18 cellular contexts compared by ENCODE assay signal in the genomic region with DNA sequence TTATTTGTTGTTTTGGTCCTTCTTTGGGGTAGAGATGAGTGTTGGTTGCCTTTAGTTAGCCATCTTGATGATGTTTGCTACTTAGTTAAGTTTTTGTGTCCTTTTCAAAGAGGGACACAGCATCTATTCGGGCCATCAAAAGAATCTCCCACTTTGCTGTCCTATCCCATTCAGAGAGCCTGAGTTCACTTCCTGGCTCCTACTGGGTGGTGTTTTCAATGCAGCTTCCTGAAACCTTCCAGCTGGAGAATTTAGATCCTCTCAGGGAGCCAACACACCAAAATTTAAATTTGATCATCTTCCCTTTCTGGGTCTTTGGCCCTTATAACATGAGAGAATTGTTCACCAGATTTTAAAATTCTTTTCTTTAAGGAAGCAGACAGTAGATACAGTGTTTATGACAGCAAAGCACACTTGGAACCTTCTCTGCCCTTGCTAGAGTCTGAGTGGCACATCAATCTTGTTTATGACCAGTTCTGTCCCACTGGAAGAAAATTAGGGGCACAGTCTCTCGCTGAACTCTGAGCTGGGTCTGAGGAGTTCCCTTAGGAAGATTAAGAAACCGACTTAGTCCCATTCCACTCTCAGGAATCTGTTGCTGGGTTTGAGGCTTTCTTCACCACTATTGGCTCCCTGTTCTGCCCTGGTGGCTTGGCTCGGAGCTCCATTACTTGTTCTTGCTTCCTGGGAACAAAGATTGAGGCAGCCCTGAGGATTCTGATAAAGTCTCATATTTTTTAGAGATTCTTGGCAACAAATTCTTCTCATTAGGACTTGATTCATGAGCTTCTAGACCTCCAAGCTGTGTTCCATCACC.
A peak's percentile ranks its signal among the peaks of the same experiment; 100 is the strongest.
DNase-seq lines count a peak whose midpoint lies in the region; ATAC-seq and TF ChIP-seq lines count a peak whose summit lies in the region.
"Had no signal": no experiment of that assay in that cellular context is flagged by ENCODE, and none has a peak within 500 bp of the region (broad histone marks: within the 10 kb centered on the region; RNA-seq: fewer than 3 reads in every experiment).

No MANE protein-coding gene starts in this region.

- no peak overlapping the region for H3K4me3 Mint-ChIP-seq in dendritic cell treated with granulocyte-macrophage colony-stimulating factor and Interleukin-4, amounts not matched to agents 40 ng/mL and 50 ng/mL, for 4 days
- H3K4me3 Mint-ChIP-seq: activated CD4-positive, alpha-beta T cell treated with anti-CD3 and anti-CD28 coated beads for 36 hours; activated CD8-positive, alpha-beta memory T cell treated with anti-CD3 and anti-CD28 coated beads, Interleukin-2, amount 10 ng/mL, durations not matched to agents 7 days and 5 days; activated T-helper 17 cell treated with anti-CD3 and anti-CD28 coated beads, Interleukin-2, amount 50 U/mL, for 72 hours had no signal

- TF ChIP-seq CTCF in omental fat pad (IDR thresholded peaks at IDR 0.05) (no peak), vagina (IDR thresholded peaks at IDR 0.05) (no peak)

- peaks cover 12% of the 10 kb centered on the region for H3K36me3 Mint-ChIP-seq in dendritic cell treated with granulocyte-macrophage colony-stimulating factor and Interleukin-4, amounts not matched to agents 40 ng/mL and 50 ng/mL, for 4 days (ENCODE audit: low read depth)
- H3K36me3 Mint-ChIP-seq: activated CD8-positive, alpha-beta memory T cell treated with anti-CD3 and anti-CD28 coated beads, Interleukin-2, amount 10 ng/mL, durations not matched to agents 7 days and 5 days; naive B cell had no signal

- intact Hi-C loops in dendritic cell treated with granulocyte-macrophage colony-stimulating factor and Interleukin-4, amounts not matched to agents 40 ng/mL and 50 ng/mL, for 4 days (cut with micrococcal nuclease), result no loop called here
- intact Hi-C loops in left cardiac atrium (cut with DNase I), result no loop called here
- intact Hi-C loops in vagina (cut with DNase I), result no loop called here

- H3K4me1 Mint-ChIP-seq in dendritic cell treated with granulocyte-macrophage colony-stimulating factor and Interleukin-4, amounts not matched to agents 40 ng/mL and 50 ng/mL, for 4 days (ENCODE audit: low read depth), result peaks cover 33% of the 10 kb centered on the region
- H3K4me1 Mint-ChIP-seq: activated CD4-positive, alpha-beta T cell treated with anti-CD3 and anti-CD28 coated beads for 36 hours; activated CD8-positive, alpha-beta memory T cell treated with anti-CD3 and anti-CD28 coated beads, Interleukin-2, amount 10 ng/mL, durations not matched to agents 7 days and 5 days; activated T-helper 17 cell treated with anti-CD3 and anti-CD28 coated beads, Interleukin-2, amount 50 U/mL, for 72 hours; naive B cell had no signal

- H3K27ac Mint-ChIP-seq in dendritic cell treated with granulocyte-macrophage colony-stimulating factor and Interleukin-4, amounts not matched to agents 40 ng/mL and 50 ng/mL, for 4 days, result peak overlapping the region; percentile 4
- H3K27ac Mint-ChIP-seq: activated CD4-positive, alpha-beta T cell treated with anti-CD3 and anti-CD28 coated beads for 36 hours; activated CD8-positive, alpha-beta memory T cell treated with anti-CD3 and anti-CD28 coated beads, Interleukin-2, amount 10 ng/mL, durations not matched to agents 7 days and 5 days; activated T-helper 17 cell treated with anti-CD3 and anti-CD28 coated beads, Interleukin-2, amount 50 U/mL, for 72 hours; naive B cell had no signal

- no peaks in the 10 kb centered on the region for H3K27me3 ChIP-seq in vagina
- H3K27me3 ChIP-seq: cardiac muscle cell had no signal

- H3K4me1 ChIP-seq in vagina, result peaks cover 13% of the 10 kb centered on the region

- H3K9me3 Mint-ChIP-seq in dendritic cell treated with granulocyte-macrophage colony-stimulating factor and Interleukin-4, amounts not matched to agents 40 ng/mL and 50 ng/mL, for 4 days, result no peaks in the 10 kb centered on the region
- H3K9me3 Mint-ChIP-seq: activated T-helper 17 cell treated with anti-CD3 and anti-CD28 coated beads, Interleukin-2, amount 50 U/mL, for 72 hours had no signal

- ATAC-seq in left cardiac atrium, result peak; percentile 89 to 94
- ATAC-seq in omental fat pad (ENCODE audit: low FRiP score), result peak; percentile 32
- ATAC-seq: activated CD4-positive, alpha-beta T cell treated with anti-CD3 and anti-CD28 coated beads for 36 hours; activated CD8-positive, alpha-beta memory T cell treated with anti-CD3 and anti-CD28 coated beads, Interleukin-2, amount 10 ng/mL, durations not matched to agents 7 days and 5 days; activated T-helper 17 cell treated with anti-CD3 and anti-CD28 coated beads, Interleukin-2, amount 50 U/mL, for 72 hours had no signal

- no peaks in the 10 kb centered on the region for H3K27me3 Mint-ChIP-seq in dendritic cell treated with granulocyte-macrophage colony-stimulating factor and Interleukin-4, amounts not matched to agents 40 ng/mL and 50 ng/mL, for 4 days

- H3K27ac ChIP-seq in vagina, result peak overlapping the region; percentile 50
- H3K27ac ChIP-seq: cardiac muscle cell, epithelial cell of prostate had no signal

- no peaks in the 10 kb centered on the region for H3K36me3 ChIP-seq in vagina
- H3K36me3 ChIP-seq: cardiac muscle cell had no signal

- no peak for TF ChIP-seq POLR2A in vagina (IDR thresholded peaks at IDR 0.05)

- DNase-seq in left cardiac atrium, result peak; percentile 31
- DNase-seq in omental fat pad (ENCODE audit: low spot score), result no peak
- peak in 1 of 2 donors; percentile 90 for DNase-seq in vagina (ENCODE audit: extremely low spot score in 2 of 2)
- no peak for DNase-seq in HuH-7 (ENCODE audit: low spot score)
- no peak for DNase-seq in HK-2 (ENCODE audit: unreplicated experiment)
- DNase-seq in HPDE6-E6E7 (ENCODE audit: extremely low spot score), result no peak
- DNase-seq: activated CD4-positive, alpha-beta T cell treated with anti-CD3 and anti-CD28 coated beads for 36 hours; activated CD8-positive, alpha-beta memory T cell treated with anti-CD3 and anti-CD28 coated beads, Interleukin-2, amount 10 ng/mL, durations not matched to agents 7 days and 5 days; AML-193; KBM-7; MV-4-11; naive B cell; NCI-H1930; NCI-H446 had no signal

- H3K4me3 ChIP-seq in vagina, result no peak overlapping the region
- H3K4me3 ChIP-seq: cardiac muscle cell had no signal

- no peaks in the 10 kb centered on the region for H3K9me3 ChIP-seq in vagina
